In genomic region chr18:47108373-47108772, GRCh38 we compare ENCODE assay signal across 31 cellular contexts.
"Had no signal": no experiment of that assay in that cellular context is flagged by ENCODE, and none has a peak within 500 bp of the region (broad histone marks: within the 10 kb centered on the region; RNA-seq: fewer than 3 reads in every experiment).

No MANE protein-coding gene starts in this region.

- DNase-seq: activated CD4-positive, alpha-beta memory T cell treated with anti-CD3 and anti-CD28 coated beads, Interleukin-2, amount 10 ng/mL, durations not matched to agents 7 days and 5 days; activated CD4-positive, alpha-beta T cell treated with anti-CD3 and anti-CD28 coated beads for 1 hour; activated CD4-positive, alpha-beta T cell treated with anti-CD3 and anti-CD28 coated beads for 48 hours; activated CD4-positive, CD25-positive, alpha-beta regulatory T cell; activated effector memory CD4-positive, alpha-beta T cell treated with anti-CD3 and anti-CD28 coated beads, Interleukin-2, amount 50 U/mL, for 16 hours; activated naive CD4-positive, alpha-beta T cell; activated naive CD4-positive, alpha-beta T cell treated with anti-CD3 and anti-CD28 coated beads, Interleukin-2, amount 50 U/mL, for 16 hours; activated naive CD8-positive, alpha-beta T cell treated with anti-CD3 and anti-CD28 coated beads for 36 hours; activated T-cell treated with anti-CD3 and anti-CD28 coated beads, Interleukin-2, amount 50 U/mL, for 1 hour; activated T-cell treated with anti-CD3 and anti-CD28 coated beads, Interleukin-2, amount 50 U/mL, for 72 hours; amniotic stem cell; aorta; NCI-H1092 treated with DMSO at 0.1 percent for 48 hours; NCI-H1417 treated with DMSO at 0.1 percent for 48 hours; NCI-H187 treated with DMSO at 0.1 percent for 48 hours; NCI-H2081; NCI-H2171 treated with DMSO at 0.1 percent for 48 hours; NCI-H2227 treated with DMSO at 0.1 percent for 48 hours; NCI-H446; NCI-H510A treated with DMSO at 0.1 percent for 48 hours; NCI-H526 treated with DMSO at 0.1 percent for 48 hours; NCI-H774; SHP77; SJCRH30; T1000; WERI-Rb-1 had no signal

- H3K4me3 Mint-ChIP-seq: activated CD4-positive, alpha-beta memory T cell treated with anti-CD3 and anti-CD28 coated beads, Interleukin-2, amount 10 ng/mL, durations not matched to agents 7 days and 5 days; activated naive CD8-positive, alpha-beta T cell treated with anti-CD3 and anti-CD28 coated beads for 36 hours; activated T-cell treated with anti-CD3 and anti-CD28 coated beads, Interleukin-2, amount 50 U/mL, for 72 hours; activated T-helper 17 cell treated with anti-CD3 and anti-CD28 coated beads, Interleukin-2, amount 50 U/mL, for 72 hours; central memory CD8-positive, alpha-beta T cell had no signal

- H3K4me1 Mint-ChIP-seq: activated CD4-positive, alpha-beta memory T cell treated with anti-CD3 and anti-CD28 coated beads, Interleukin-2, amount 10 ng/mL, durations not matched to agents 7 days and 5 days; activated naive CD8-positive, alpha-beta T cell treated with anti-CD3 and anti-CD28 coated beads for 36 hours; activated T-helper 17 cell treated with anti-CD3 and anti-CD28 coated beads, Interleukin-2, amount 50 U/mL, for 72 hours; central memory CD8-positive, alpha-beta T cell had no signal

- H3K27ac ChIP-seq: cardiac muscle cell, SJCRH30, SK-N-MC, WERI-Rb-1 had no signal

- H3K9me3 ChIP-seq: SJCRH30 had no signal

- ATAC-seq: activated T-cell treated with anti-CD3 and anti-CD28 coated beads, Interleukin-2, amount 50 U/mL, for 72 hours; activated T-helper 17 cell treated with anti-CD3 and anti-CD28 coated beads, Interleukin-2, amount 50 U/mL, for 72 hours; Panc1 had no signal

- H3K27ac Mint-ChIP-seq: activated CD4-positive, alpha-beta memory T cell treated with anti-CD3 and anti-CD28 coated beads, Interleukin-2, amount 10 ng/mL, durations not matched to agents 7 days and 5 days; activated naive CD8-positive, alpha-beta T cell treated with anti-CD3 and anti-CD28 coated beads for 36 hours; activated T-cell treated with anti-CD3 and anti-CD28 coated beads, Interleukin-2, amount 50 U/mL, for 72 hours; activated T-helper 17 cell treated with anti-CD3 and anti-CD28 coated beads, Interleukin-2, amount 50 U/mL, for 72 hours had no signal

- H3K9me3 Mint-ChIP-seq: activated CD4-positive, alpha-beta memory T cell treated with anti-CD3 and anti-CD28 coated beads, Interleukin-2, amount 10 ng/mL, durations not matched to agents 7 days and 5 days; activated naive CD8-positive, alpha-beta T cell treated with anti-CD3 and anti-CD28 coated beads for 36 hours; activated T-cell treated with anti-CD3 and anti-CD28 coated beads, Interleukin-2, amount 50 U/mL, for 72 hours; activated T-helper 17 cell treated with anti-CD3 and anti-CD28 coated beads, Interleukin-2, amount 50 U/mL, for 72 hours; central memory CD8-positive, alpha-beta T cell had no signal

- H3K27me3 Mint-ChIP-seq: activated CD4-positive, alpha-beta memory T cell treated with anti-CD3 and anti-CD28 coated beads, Interleukin-2, amount 10 ng/mL, durations not matched to agents 7 days and 5 days; activated naive CD8-positive, alpha-beta T cell treated with anti-CD3 and anti-CD28 coated beads for 36 hours; activated T-helper 17 cell treated with anti-CD3 and anti-CD28 coated beads, Interleukin-2, amount 50 U/mL, for 72 hours; central memory CD8-positive, alpha-beta T cell had no signal

- H3K27me3 ChIP-seq: cardiac muscle cell, SJCRH30 had no signal

- H3K4me3 ChIP-seq: cardiac muscle cell, SJCRH30, SK-N-MC had no signal
